8 cellular contexts compared by ENCODE assay signal in genomic region chr21:31557421-31557955, GRCh38.
DNase-seq lines count a peak whose midpoint lies in the region; ATAC-seq and TF ChIP-seq lines count a peak whose summit lies in the region.

No MANE protein-coding gene starts in this region.

- CTCF ChIA-PET in activated B cell treated with CpG ODN at 0.5 μM for 24 hours (lab: Charles Lee) = no interaction called here

- peak overlapping the region; percentile 98 for H3K4me2 ChIP-seq in smooth muscle cell

- H3K4me1 ChIP-seq in esophagus squamous epithelium = peaks cover 9 to 30% (median 16%) of the 10 kb centered on the region in 3 donors
- peaks cover 41% of the 10 kb centered on the region for H3K4me1 ChIP-seq in smooth muscle cell (ENCODE audit: low read depth)

- intact Hi-C loops in activated B cell treated with CpG ODN at 0.5 μM for 24 hours (cut with micrococcal nuclease) = loop anchor here (10.0 kb wide), 1 partner anchor 217 kb away; no protein-coding TSS in a partner anchor
- intact Hi-C loops in esophagus squamous epithelium (cut with DNase I) = no loop called here

- H3K27ac ChIP-seq in esophagus squamous epithelium (no peak overlapping the region), smooth muscle cell (ENCODE audit: low read depth) (no peak overlapping the region)

- H3K79me2 ChIP-seq in smooth muscle cell (ENCODE audit: low read depth) = no peaks in the 10 kb centered on the region

- peaks cover 17% of the 10 kb centered on the region for H3F3A ChIP-seq in smooth muscle cell (ENCODE audit: low read depth)

- ATAC-seq in activated B cell treated with CpG ODN at 0.5 μM for 24 hours (ENCODE audit: low read depth) (no peak), HG03378 (IDR thresholded peaks at IDR 0.05; ENCODE audit: unreplicated experiment) (no peak)

- H3K4me3 Mint-ChIP-seq in activated B cell treated with CpG ODN at 0.5 μM for 24 hours = peak overlapping the region; percentile 81

- H3K9me3 Mint-ChIP-seq in activated B cell treated with CpG ODN at 0.5 μM for 24 hours = no peaks in the 10 kb centered on the region

- H3K9me3 ChIP-seq in esophagus squamous epithelium (no peaks in the 10 kb centered on the region), smooth muscle cell (replicated peaks; ENCODE audit: low read depth) (no peaks in the 10 kb centered on the region)

- H3K27ac Mint-ChIP-seq in activated B cell treated with CpG ODN at 0.5 μM for 24 hours = no peak overlapping the region

- POLR2A ChIA-PET in activated B cell treated with CpG ODN at 0.5 μM for 24 hours (lab: Charles Lee) = interaction anchor here (1.1 kb wide), 1 partner anchor 230 kb away, joined by 3 read pairs; no protein-coding TSS in a partner anchor

- peaks cover 30% of the 10 kb centered on the region for H3K27me3 Mint-ChIP-seq in activated B cell treated with CpG ODN at 0.5 μM for 24 hours

- no peak for TF ChIP-seq POLR2A in esophagus squamous epithelium (IDR thresholded peaks at IDR 0.05)

- no peak overlapping the region for H3K9ac ChIP-seq in smooth muscle cell (ENCODE audit: low read depth)

- no peaks in the 10 kb centered on the region for H4K20me1 ChIP-seq in smooth muscle cell (ENCODE audit: low read depth)

- DNase-seq in DMS53 (lab: John Stamatoyannopoulos, UW) (peak; percentile 52), DMS53 treated with DMSO at 0.1 percent for 48 hours (lab: John Stamatoyannopoulos, UW; ENCODE audit: unreplicated experiment) (no peak), activated B cell treated with CpG ODN at 0.5 μM for 24 hours (peak; percentile 25), esophagus squamous epithelium (lab: John Stamatoyannopoulos, UW) (no peak), smooth muscle cell (lab: John Stamatoyannopoulos, UW; ENCODE audit: unreplicated experiment) (no peak), NOMO-1 (lab: John Stamatoyannopoulos, UW; ENCODE audit: unreplicated experiment in 2 of 2) (no peak), NCI-H774 (lab: John Stamatoyannopoulos, UW) (no peak)

- peaks cover 0 to 58% (median 3%) of the 10 kb centered on the region in 4 donors for H3K27me3 ChIP-seq in esophagus squamous epithelium
- H3K27me3 ChIP-seq in smooth muscle cell (ENCODE audit: low read depth) = peaks cover 14% of the 10 kb centered on the region

- H3K36me3 Mint-ChIP-seq in activated B cell treated with CpG ODN at 0.5 μM for 24 hours (ENCODE audit: low read depth) = no peaks in the 10 kb centered on the region

- H3K36me3 ChIP-seq in esophagus squamous epithelium (no peaks in the 10 kb centered on the region), smooth muscle cell (ENCODE audit: low read depth) (no peaks in the 10 kb centered on the region)

- H2AFZ ChIP-seq in smooth muscle cell (ENCODE audit: low read depth) = peak overlapping the region; percentile 99

- 9 to 22% methylated on average over 6 to 10 of the region's 46 CpGs for WGBS in esophagus squamous epithelium, 2 donors
- 3% methylated on average over 43 of the region's 46 CpGs for WGBS in smooth muscle cell (ENCODE audit: low lambda C conversion rate)

- H3K4me1 Mint-ChIP-seq in activated B cell treated with CpG ODN at 0.5 μM for 24 hours = peaks cover 24% of the 10 kb centered on the region

- peak overlapping the region; percentile 57 to 77 (median 73) for H3K4me3 ChIP-seq in esophagus squamous epithelium
- H3K4me3 ChIP-seq in smooth muscle cell = peak overlapping the region; percentile 95

- no peak for TF ChIP-seq CTCF in activated B cell treated with CpG ODN at 0.5 μM for 24 hours (IDR thresholded peaks at IDR 0.05)
- TF ChIP-seq CTCF in esophagus squamous epithelium (IDR thresholded peaks at IDR 0.05) = no peak
- no peak for TF ChIP-seq CTCF in smooth muscle cell (IDR thresholded peaks at IDR 0.05; ENCODE audit: borderline replicate concordance, insufficient read depth, poor library complexity, severe bottlenecking)

Comparison
In these comparisons a context has a peak if more than half of its experiments do, and no peak if none do; other contexts are left out.
1. DNase-seq: peak in DMS53 (single experiment) and activated B cell treated with CpG ODN at 0.5 μM for 24 hours (single experiment); none in DMS53 treated with DMSO at 0.1 percent for 48 hours (single experiment), esophagus squamous epithelium (single experiment), smooth muscle cell (single experiment), NOMO-1 (0 of 2) and NCI-H774 (single experiment).